ENCODE assay signal across 13 cellular contexts in the genomic region with DNA sequence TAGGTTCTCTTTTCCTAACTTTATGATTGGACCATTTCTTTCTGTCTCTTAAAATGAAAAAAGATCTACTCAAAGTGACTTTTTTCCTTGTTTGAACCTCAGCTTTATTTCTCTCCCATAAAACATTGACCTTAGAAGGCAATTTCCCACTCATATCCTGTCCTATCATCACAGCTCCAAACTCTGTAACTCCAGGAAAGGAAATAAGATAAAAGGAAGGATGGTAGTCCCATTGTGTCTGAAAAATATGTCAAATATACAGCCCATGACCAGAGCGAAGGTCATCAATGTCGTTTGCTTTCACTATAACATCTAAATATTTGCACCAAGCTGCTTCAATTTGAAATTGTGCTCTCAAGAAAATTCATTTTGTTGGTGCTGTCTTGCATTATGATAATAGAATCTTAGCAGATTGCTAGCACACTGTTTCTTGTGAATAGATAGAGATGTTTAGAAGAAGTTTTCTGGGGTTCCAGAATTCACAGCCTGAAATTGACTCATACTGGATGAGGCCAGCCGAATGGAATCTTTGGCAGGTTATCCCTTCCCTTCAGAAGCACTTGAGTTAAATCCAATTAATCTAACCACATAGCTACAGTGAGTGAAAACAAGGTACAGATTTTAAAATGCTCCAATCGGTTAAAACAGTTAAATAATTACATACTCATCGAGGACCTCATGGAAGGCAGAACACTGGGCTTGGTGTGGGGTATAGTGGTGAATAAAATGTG.
DNase-seq lines count a peak whose midpoint lies in the region; ATAC-seq and TF ChIP-seq lines count a peak whose summit lies in the region.
"Had no signal": no experiment of that assay in that cellular context is flagged by ENCODE, and none has a peak within 500 bp of the region (broad histone marks: within the 10 kb centered on the region; RNA-seq: fewer than 3 reads in every experiment).

No MANE protein-coding gene starts in this region.

- H3K4me1 Mint-ChIP-seq in activated CD4-positive, alpha-beta T cell treated with anti-CD3 and anti-CD28 coated beads, Interleukin-2, amount 10 ng/mL, durations not matched to agents 24 days and 14 days = no peaks in the 10 kb centered on the region
- H3K4me1 Mint-ChIP-seq: activated naive CD4-positive, alpha-beta T cell treated with anti-CD3 and anti-CD28 coated beads, Interleukin-2, amount 50 U/mL, for 24 hours had no signal

- intact Hi-C loops in activated CD4-positive, alpha-beta T cell treated with anti-CD3 and anti-CD28 coated beads, Interleukin-2, amount 10 ng/mL, durations not matched to agents 24 days and 14 days (cut with micrococcal nuclease) = no loop called here

- H3K36me3 ChIP-seq in fibroblast of lung (ENCODE audit: control insufficient read depth, insufficient read depth, low read length) = peaks cover 8% of the 10 kb centered on the region

- CTCF ChIA-PET in RWPE1 (lab: Yijun Ruan, JAX) = interaction anchor here (0.5 to 0.7 kb wide), 4 partner anchors 36 to 582 kb away, joined by 3 to 6 read pairs (median 4); no protein-coding TSS in a partner anchor

- no peak overlapping the region for H3K4me3 ChIP-seq in fibroblast of lung (replicated peaks in 1 of 4; ENCODE audit: control extremely low read depth in 1 of 4, insufficient read depth in 1 of 4, low read depth in 3 of 4, low read length in 4 of 4)
- H3K4me3 ChIP-seq: BLaER1 treated with 17β-estradiol and CSF1 and Interleukin-3, amounts not matched to agents 10 nM and 100 nM had no signal

- no peak for TF ChIP-seq CTCF in RWPE1 (conservative IDR thresholded peaks at IDR 0.05; ENCODE audit: low read depth)
- no peak for TF ChIP-seq CTCF in fibroblast of lung (conservative IDR thresholded peaks at IDR 0.05 in 1 of 2, IDR thresholded peaks at IDR 0.05 in 1 of 2; ENCODE audit: low read depth in 1 of 2, low read length in 2 of 2)
- no peak for TF ChIP-seq CTCF in omental fat pad (IDR thresholded peaks at IDR 0.05)

- H3K27me3 Mint-ChIP-seq in activated CD4-positive, alpha-beta T cell treated with anti-CD3 and anti-CD28 coated beads, Interleukin-2, amount 10 ng/mL, durations not matched to agents 24 days and 14 days = no peaks in the 10 kb centered on the region

- H3K36me3 Mint-ChIP-seq in activated CD4-positive, alpha-beta T cell treated with anti-CD3 and anti-CD28 coated beads, Interleukin-2, amount 10 ng/mL, durations not matched to agents 24 days and 14 days (ENCODE audit: low read depth) = no peaks in the 10 kb centered on the region
- H3K36me3 Mint-ChIP-seq: activated naive CD4-positive, alpha-beta T cell treated with anti-CD3 and anti-CD28 coated beads, Interleukin-2, amount 50 U/mL, for 24 hours had no signal

- ATAC-seq in omental fat pad (ENCODE audit: low FRiP score) (peak; percentile 83), GM21529 (IDR thresholded peaks at IDR 0.05; ENCODE audit: unreplicated experiment) (no peak), GM18873 (IDR thresholded peaks at IDR 0.05; ENCODE audit: low FRiP score, unreplicated experiment) (no peak)

- H3K27ac Mint-ChIP-seq in activated CD4-positive, alpha-beta T cell treated with anti-CD3 and anti-CD28 coated beads, Interleukin-2, amount 10 ng/mL, durations not matched to agents 24 days and 14 days = no peak overlapping the region
- H3K27ac Mint-ChIP-seq: activated naive CD4-positive, alpha-beta T cell treated with anti-CD3 and anti-CD28 coated beads, Interleukin-2, amount 50 U/mL, for 24 hours had no signal

- peak; percentile 88 for DNase-seq in ACHN
- DNase-seq in RWPE1 (ENCODE audit: low spot score) = peak; percentile 64
- peak; percentile 79 to 95 for DNase-seq in fibroblast of lung (ENCODE audit: low read depth in 2 of 2)
- no peak for DNase-seq in omental fat pad (ENCODE audit: low spot score)
- no peak for DNase-seq in activated CD4-positive, alpha-beta T cell treated with anti-CD3 and anti-CD28 coated beads, Interleukin-2, amount 10 ng/mL, durations not matched to agents 24 days and 14 days
- DNase-seq in NCI-H1694 (lab: John Stamatoyannopoulos, UW) = no peak
- DNase-seq: NCI-H510A treated with DMSO at 0.1 percent for 48 hours; stimulated activated naive CD4-positive, alpha-beta T cell had no signal

- no peak overlapping the region for H3K4me3 Mint-ChIP-seq in activated CD4-positive, alpha-beta T cell treated with anti-CD3 and anti-CD28 coated beads, Interleukin-2, amount 10 ng/mL, durations not matched to agents 24 days and 14 days
- H3K4me3 Mint-ChIP-seq: activated naive CD4-positive, alpha-beta T cell treated with anti-CD3 and anti-CD28 coated beads, Interleukin-2, amount 50 U/mL, for 24 hours had no signal

- no peak overlapping the region for H2AFZ ChIP-seq in fibroblast of lung (ENCODE audit: low read length)

- H4K20me1 ChIP-seq in fibroblast of lung (ENCODE audit: control insufficient read depth, extremely low read depth, insufficient read depth, low read length) = no peaks in the 10 kb centered on the region
- H4K20me1 ChIP-seq: BLaER1 treated with 17β-estradiol and CSF1 and Interleukin-3, amounts not matched to agents 10 nM and 100 nM had no signal

- in situ Hi-C loops in ACHN (cut with HindIII; ENCODE audit: low pct_ligation_motif_present, low pct_unique_long_range_greater_than_20kb, low sequenced_read_pairs) = no loop called here

- peak overlapping the region; percentile 42 for H3K4me2 ChIP-seq in fibroblast of lung (ENCODE audit: extremely low read depth, insufficient read depth, low read length)
- H3K4me2 ChIP-seq: BLaER1 treated with 17β-estradiol and CSF1 and Interleukin-3, amounts not matched to agents 10 nM and 100 nM had no signal

- peak overlapping the region; percentile 70 for H3K27ac ChIP-seq in RWPE1
- peak overlapping the region; percentile 77 for H3K27ac ChIP-seq in fibroblast of lung (ENCODE audit: insufficient read depth, low read length)
- H3K27ac ChIP-seq: BLaER1 treated with 17β-estradiol and CSF1 and Interleukin-3, amounts not matched to agents 10 nM and 100 nM; VCaP had no signal

- H3K4me1 ChIP-seq in fibroblast of lung (ENCODE audit: control insufficient read depth, extremely low read depth, insufficient read depth, low read length) = peaks cover 60% of the 10 kb centered on the region

- POLR2A ChIA-PET in RWPE1 (lab: Yijun Ruan, JAX; ENCODE audit: low non-redundant PET) = no interaction called here

- H3K9ac ChIP-seq in fibroblast of lung (ENCODE audit: insufficient read depth, low read length) = peak overlapping the region; percentile 20
- H3K9ac ChIP-seq: BLaER1 treated with 17β-estradiol and CSF1 and Interleukin-3, amounts not matched to agents 10 nM and 100 nM had no signal

- no peaks in the 10 kb centered on the region for H3K9me3 ChIP-seq in fibroblast of lung (ENCODE audit: control insufficient read depth, insufficient read depth, low read depth, low read length)
- H3K9me3 ChIP-seq: BLaER1 treated with 17β-estradiol and CSF1 and Interleukin-3, amounts not matched to agents 10 nM and 100 nM had no signal

- peaks cover 62% of the 10 kb centered on the region for H3K79me2 ChIP-seq in fibroblast of lung (ENCODE audit: control insufficient read depth, insufficient read depth, low read length)

- no peaks in the 10 kb centered on the region for H3K27me3 ChIP-seq in fibroblast of lung (ENCODE audit: control insufficient read depth, insufficient read depth, low read length)
- H3K27me3 ChIP-seq: BLaER1 treated with 17β-estradiol and CSF1 and Interleukin-3, amounts not matched to agents 10 nM and 100 nM had no signal

- H3K9me3 Mint-ChIP-seq in activated CD4-positive, alpha-beta T cell treated with anti-CD3 and anti-CD28 coated beads, Interleukin-2, amount 10 ng/mL, durations not matched to agents 24 days and 14 days = no peaks in the 10 kb centered on the region
- H3K9me3 Mint-ChIP-seq: activated naive CD4-positive, alpha-beta T cell treated with anti-CD3 and anti-CD28 coated beads, Interleukin-2, amount 50 U/mL, for 24 hours had no signal

Comparison
In these comparisons a context has a peak if more than half of its experiments do, and no peak if none do; other contexts are left out.
1. DNase-seq: peak in ACHN (single experiment), RWPE1 (single experiment) and fibroblast of lung (2 of 2); none in omental fat pad (single experiment), activated CD4-positive, alpha-beta T cell treated with anti-CD3 and anti-CD28 coated beads, Interleukin-2, amount 10 ng/mL, durations not matched to agents 24 days and 14 days (single experiment) and NCI-H1694 (single experiment).